18 cellular contexts compared by ENCODE assay signal in the genomic region with DNA sequence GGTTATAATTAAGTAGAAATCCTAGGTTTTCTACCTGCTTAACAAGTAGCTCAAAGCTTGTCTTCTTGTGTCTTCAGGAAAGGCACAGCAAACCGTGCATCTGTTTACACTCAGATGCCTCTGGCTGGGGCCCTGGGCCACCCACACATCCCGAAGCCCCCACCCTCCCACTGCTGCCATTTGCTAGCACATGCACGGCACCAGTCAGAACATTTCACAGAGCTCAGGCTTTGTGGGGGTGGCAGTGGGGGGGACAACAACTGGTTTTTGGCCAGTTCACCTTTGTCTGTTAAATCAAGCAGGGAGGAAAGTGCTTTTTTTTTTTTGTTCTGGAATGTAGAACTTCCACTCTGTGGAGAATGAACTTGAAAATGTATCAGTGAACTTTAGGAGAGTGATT.
DNase-seq lines count a peak whose midpoint lies in the region; ATAC-seq and TF ChIP-seq lines count a peak whose summit lies in the region.
"Had no signal": no experiment of that assay in that cellular context is flagged by ENCODE, and none has a peak within 500 bp of the region (broad histone marks: within the 10 kb centered on the region; RNA-seq: fewer than 3 reads in every experiment).

No MANE protein-coding gene starts in this region.

- H3K4me3 ChIP-seq in IMR-90 (ENCODE audit: insufficient read depth, low read depth, low read length) = no peak overlapping the region
- no peak overlapping the region for H3K4me3 ChIP-seq in trophoblast cell (ENCODE audit: low read depth, low read length)
- H3K4me3 ChIP-seq: BLaER1, GM12878, GM23338 had no signal

- H3K18ac ChIP-seq in IMR-90 (ENCODE audit: low read depth, low read length) (no peak overlapping the region), trophoblast cell (ENCODE audit: low read length) (no peak overlapping the region)

- H3K9me3 ChIP-seq in IMR-90 (ENCODE audit: control insufficient read depth, insufficient read depth, low read length) (no peaks in the 10 kb centered on the region), trophoblast cell (ENCODE audit: insufficient read depth, low read depth, low read length) (peaks cover 3% of the 10 kb centered on the region)
- H3K9me3 ChIP-seq: BLaER1, Caco-2 had no signal

- no peak overlapping the region for H2BK15ac ChIP-seq in IMR-90 (ENCODE audit: low read depth, low read length)

- BruUV-seq in IMR-90 (replicated peaks; lab: Mats Ljungman, UMichigan) = no TSS peak

- TF ChIP-seq RAD21 in IMR-90 (IDR thresholded peaks at IDR 0.05; ENCODE audit: low read length) = no peak

- no peak for TF ChIP-seq POLR2A in IMR-90 (IDR thresholded peaks at IDR 0.05; ENCODE audit: low read depth, low read length)

- H2BK5ac ChIP-seq in IMR-90 (ENCODE audit: low read depth, low read length, poor library complexity, severe bottlenecking) = no peak overlapping the region
- H2BK5ac ChIP-seq in trophoblast cell (ENCODE audit: low read depth, low read length, poor library complexity) = no peak overlapping the region

- no peak overlapping the region for H3K27ac ChIP-seq in IMR-90 (ENCODE audit: insufficient read depth, low read length)
- H3K27ac ChIP-seq in trophoblast cell (ENCODE audit: low read depth, low read length) = no peak overlapping the region
- H3K27ac ChIP-seq: BLaER1, C4-2B had no signal

- H2AK5ac ChIP-seq in IMR-90 (ENCODE audit: low read depth, low read length) (no peak overlapping the region), trophoblast cell (ENCODE audit: low read length) (no peak overlapping the region)

- CTCF ChIA-PET in IMR-90 (lab: Yijun Ruan, JAX) = interaction anchor here (1.1 kb wide), 1 partner anchor 503 kb away, joined by 7 read pairs; no protein-coding TSS in a partner anchor

- ATAC-seq in IMR-90 (ENCODE audit: low read depth) = no peak
- no peak for ATAC-seq in GM18519 (IDR thresholded peaks at IDR 0.05; ENCODE audit: low FRiP score, unreplicated experiment)
- ATAC-seq: CD8-positive, alpha-beta T cell; GM12878 had no signal

- H3K4ac ChIP-seq in IMR-90 (ENCODE audit: low read depth, low read length) (no peak overlapping the region), trophoblast cell (ENCODE audit: low read depth, low read length) (no peak overlapping the region)

- H3K14ac ChIP-seq in IMR-90 (replicated peaks; ENCODE audit: low read depth, low read length) = no peak overlapping the region
- H3K14ac ChIP-seq in trophoblast cell (ENCODE audit: low read length) = no peak overlapping the region

- H4K12ac ChIP-seq in trophoblast cell (ENCODE audit: low read depth, low read length) = no peak overlapping the region

- H3K79me2 ChIP-seq in trophoblast cell (ENCODE audit: control insufficient read depth, insufficient read depth, low read length, poor library complexity) = no peaks in the 10 kb centered on the region

- no peak for TF ChIP-seq CTCF in IMR-90 (conservative IDR thresholded peaks at IDR 0.05; ENCODE audit: low read depth, low read length)

- H3K36me3 ChIP-seq in IMR-90 (ENCODE audit: control insufficient read depth, insufficient read depth, low read length) = no peaks in the 10 kb centered on the region
- no peaks in the 10 kb centered on the region for H3K36me3 ChIP-seq in trophoblast cell (ENCODE audit: control insufficient read depth in 1 of 2, insufficient read depth in 2 of 2, low read length in 2 of 2)
- H3K36me3 ChIP-seq: BLaER1 had no signal

- intact Hi-C loops in IMR-90 (cut with micrococcal nuclease) = no loop called here

- no peak overlapping the region for H4K91ac ChIP-seq in IMR-90 (ENCODE audit: insufficient read depth, low read depth, low read length)
- no peak overlapping the region for H4K91ac ChIP-seq in trophoblast cell (ENCODE audit: low read depth, low read length)

- dilution Hi-C loops in IMR-90 (cut with HindIII; ENCODE audit: low sequenced_read_pairs, unreplicated experiment) = no loop called here

- H4K8ac ChIP-seq in IMR-90 (ENCODE audit: low read depth in 2 of 2, low read length in 2 of 2) = no peak overlapping the region
- no peak overlapping the region for H4K8ac ChIP-seq in trophoblast cell (ENCODE audit: low read depth, low read length)

- H2AK9ac ChIP-seq in IMR-90 (replicated peaks; ENCODE audit: low read depth, low read length, poor library complexity) = peak overlapping the region; percentile 55

- POLR2A ChIA-PET in IMR-90 (lab: Charles Lee; ENCODE audit: unreplicated experiment) = no interaction called here

- in situ Hi-C loops in IMR-90 (cut with MboI; ENCODE audit: low sequenced_read_pairs) = no loop called here

- H3K9me1 ChIP-seq in IMR-90 (ENCODE audit: insufficient read depth, low read length) = no peaks in the 10 kb centered on the region

- no peak overlapping the region for H4K5ac ChIP-seq in IMR-90 (ENCODE audit: low read depth, low read length)

- H3K27me3 ChIP-seq in IMR-90 (ENCODE audit: control insufficient read depth, insufficient read depth, low read length) (no peaks in the 10 kb centered on the region), trophoblast cell (ENCODE audit: insufficient read depth, low read length) (no peaks in the 10 kb centered on the region)
- H3K27me3 ChIP-seq: BLaER1 had no signal

- H4K20me1 ChIP-seq in IMR-90 (ENCODE audit: insufficient read depth, low read length) = no peaks in the 10 kb centered on the region
- H4K20me1 ChIP-seq: BLaER1 had no signal

- no CpG with 5 or more reads among the region's 3 CpGs for WGBS in IMR-90 (ENCODE audit: extremely low coverage in 2 of 2, insufficient read length in 1 of 2), 2 experiments
- no CpG with 5 or more reads among the region's 3 CpGs for WGBS in trophoblast cell (ENCODE audit: extremely low coverage, insufficient coverage, insufficient read length)

- DNase-seq in IMR-90 (no peak), left kidney (ENCODE audit: low read depth, low spot score) (peak; percentile 38), trophoblast cell (no peak), KG1 (lab: John Stamatoyannopoulos, UW) (no peak)
- no peak for DNase-seq in stimulated activated CD4-positive, alpha-beta T cell treated with anti-CD3 and anti-CD28 coated beads, Interleukin-1b, Interleukin-23, amount 100 ng/mL, for 48 hours
- DNase-seq: Caco-2; CD4-positive, CD25-positive, alpha-beta regulatory T cell; CD8-positive, alpha-beta T cell; DMS153; EL; GDM1; H9; HFFc6 had no signal

- H2BK20ac ChIP-seq in IMR-90 (ENCODE audit: low read depth, low read length) = no peak overlapping the region

- H3K9ac ChIP-seq in IMR-90 (ENCODE audit: low read depth, low read length) = no peak overlapping the region
- H3K9ac ChIP-seq in trophoblast cell (ENCODE audit: low read length) = no peak overlapping the region
- H3K9ac ChIP-seq: BLaER1 had no signal

- H3K79me1 ChIP-seq in IMR-90 (ENCODE audit: low read depth in 1 of 2, low read length in 2 of 2) = no peaks in the 10 kb centered on the region
- peaks cover 6% of the 10 kb centered on the region for H3K79me1 ChIP-seq in trophoblast cell (ENCODE audit: low read length)

- H3K56ac ChIP-seq in IMR-90 (ENCODE audit: extremely low read depth, insufficient read depth, low read length) = no peak overlapping the region

- H2BK120ac ChIP-seq in IMR-90 (ENCODE audit: low read depth, low read length) = no peak overlapping the region
- no peak overlapping the region for H2BK120ac ChIP-seq in trophoblast cell (ENCODE audit: insufficient read depth, low read length, poor library complexity)

- H3K4me2 ChIP-seq in IMR-90 (ENCODE audit: low read depth, low read length) (no peak overlapping the region), trophoblast cell (ENCODE audit: low read length) (peak overlapping the region; percentile 5)
- H3K4me2 ChIP-seq: BLaER1, GM23338 had no signal

- no peak overlapping the region for H3K23ac ChIP-seq in IMR-90 (ENCODE audit: low read depth, low read length)
- H3K23ac ChIP-seq in trophoblast cell (ENCODE audit: low read length) = no peak overlapping the region

- no peak overlapping the region for H2BK12ac ChIP-seq in trophoblast cell (ENCODE audit: low read length)

- H2AFZ ChIP-seq in IMR-90 (replicated peaks; ENCODE audit: low read length, poor library complexity) = no peak overlapping the region
- H2AFZ ChIP-seq in trophoblast cell (ENCODE audit: insufficient read depth, low read length, poor library complexity) = no peak overlapping the region
- H2AFZ ChIP-seq: GM23338 had no signal

- H3K4me1 ChIP-seq in IMR-90 (ENCODE audit: control insufficient read depth, insufficient read depth, low read length) (no peaks in the 10 kb centered on the region), trophoblast cell (ENCODE audit: control insufficient read depth in 1 of 2, insufficient read depth in 2 of 2, low read length in 2 of 2) (peaks cover 6 to 21% of the 10 kb centered on the region in 2 experiments)
- H3K4me1 ChIP-seq: BLaER1, Caco-2 had no signal

TF ChIP-seq in IMR-90, 13 proteins besides CTCF, POLR2A, EP300 and RAD21 (continues in another document):
- TF ChIP-seq, protein P1, sequence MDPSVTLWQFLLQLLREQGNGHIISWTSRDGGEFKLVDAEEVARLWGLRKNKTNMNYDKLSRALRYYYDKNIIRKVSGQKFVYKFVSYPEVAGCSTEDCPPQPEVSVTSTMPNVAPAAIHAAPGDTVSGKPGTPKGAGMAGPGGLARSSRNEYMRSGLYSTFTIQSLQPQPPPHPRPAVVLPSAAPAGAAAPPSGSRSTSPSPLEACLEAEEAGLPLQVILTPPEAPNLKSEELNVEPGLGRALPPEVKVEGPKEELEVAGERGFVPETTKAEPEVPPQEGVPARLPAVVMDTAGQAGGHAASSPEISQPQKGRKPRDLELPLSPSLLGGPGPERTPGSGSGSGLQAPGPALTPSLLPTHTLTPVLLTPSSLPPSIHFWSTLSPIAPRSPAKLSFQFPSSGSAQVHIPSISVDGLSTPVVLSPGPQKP (IDR thresholded peaks at IDR 0.05; ENCODE audit: borderline replicate concordance, low read depth, low read length) = no peak
- no peak for TF ChIP-seq FOS (IDR thresholded peaks at IDR 0.05; ENCODE audit: low read depth, low read length)
- TF ChIP-seq MAZ (IDR thresholded peaks at IDR 0.05; ENCODE audit: borderline replicate concordance, low read depth, low read length) = no peak
- TF ChIP-seq NFE2L2 (IDR thresholded peaks at IDR 0.05; ENCODE audit: low read depth, low read length) = no peak
- no peak for TF ChIP-seq CHD1 (IDR thresholded peaks at IDR 0.05; ENCODE audit: low read depth, low read length)
- TF ChIP-seq SMC3 (IDR thresholded peaks at IDR 0.05; ENCODE audit: low read depth, low read length) = no peak
- no peak for TF ChIP-seq RCOR1 (IDR thresholded peaks at IDR 0.05; ENCODE audit: insufficient replicate concordance, low read length)
- no peak for TF ChIP-seq CEBPB (IDR thresholded peaks at IDR 0.05; ENCODE audit: low read depth, low read length)
- TF ChIP-seq, protein P2, sequence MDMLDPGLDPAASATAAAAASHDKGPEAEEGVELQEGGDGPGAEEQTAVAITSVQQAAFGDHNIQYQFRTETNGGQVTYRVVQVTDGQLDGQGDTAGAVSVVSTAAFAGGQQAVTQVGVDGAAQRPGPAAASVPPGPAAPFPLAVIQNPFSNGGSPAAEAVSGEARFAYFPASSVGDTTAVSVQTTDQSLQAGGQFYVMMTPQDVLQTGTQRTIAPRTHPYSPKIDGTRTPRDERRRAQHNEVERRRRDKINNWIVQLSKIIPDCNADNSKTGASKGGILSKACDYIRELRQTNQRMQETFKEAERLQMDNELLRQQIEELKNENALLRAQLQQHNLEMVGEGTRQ (IDR thresholded peaks at IDR 0.05; ENCODE audit: low read depth, low read length) = no peak
- TF ChIP-seq MXI1 (IDR thresholded peaks at IDR 0.05; ENCODE audit: borderline replicate concordance, low read depth, low read length) = no peak
